ENCODE assay signal across 7 cellular contexts in the genomic region with DNA sequence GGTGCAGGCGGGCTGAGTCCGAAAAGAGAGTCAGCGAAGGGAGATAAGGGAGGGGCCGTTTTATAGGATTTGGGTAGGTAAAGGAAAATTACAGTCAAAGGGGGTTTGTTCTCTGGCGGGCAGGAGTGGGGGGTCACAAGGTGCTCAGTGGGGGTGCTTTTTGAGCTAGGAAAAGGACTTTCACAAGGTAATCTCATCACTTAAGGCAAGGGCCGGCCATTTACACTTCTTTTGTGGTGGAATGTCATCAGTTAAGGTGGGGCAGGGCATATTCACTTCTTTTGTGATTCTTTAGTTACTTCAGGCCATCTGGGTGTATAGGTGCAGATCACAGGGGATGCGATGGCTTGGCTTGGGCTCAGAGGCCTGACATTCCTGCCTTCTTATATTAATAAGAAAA.
DNase-seq lines count a peak whose midpoint lies in the region; ATAC-seq and TF ChIP-seq lines count a peak whose summit lies in the region.
"Not testable (repeated sequence)": the region's sequence is repeated elsewhere in the genome, so short reads cannot be mapped to it uniquely, and the experiment has no call there.

No MANE protein-coding gene starts in this region.

- intact Hi-C loops in CD14-positive monocyte (cut with micrococcal nuclease): not testable (repeated sequence)

- H3K27me3 Mint-ChIP-seq in CD14-positive monocyte (ENCODE audit: low read depth in 3 of 3); WTC11 (ENCODE audit: low read depth); activated T-cell treated with anti-CD3 and anti-CD28 coated beads, Interleukin-2, amount 50 U/mL, for 24 hours; activated naive CD8-positive, alpha-beta T cell treated with anti-CD3 and anti-CD28 coated beads, Interleukin-2, amount 50 U/mL, for 24 hours: not testable (repeated sequence)

- H3K27ac ChIP-seq in HUES48 (ENCODE audit: low read depth, low read length) (peak overlapping the region; percentile 89), iPS-18a (ENCODE audit: low read length) (peak overlapping the region; percentile 77)

- peaks cover 26% of the 10 kb centered on the region for H3K4me1 ChIP-seq in HUES48 (ENCODE audit: control insufficient read depth, insufficient read depth, low read length)
- peaks cover 17% of the 10 kb centered on the region for H3K4me1 ChIP-seq in iPS-18a (ENCODE audit: control insufficient read depth, low read depth, low read length)

- H3K9me3 Mint-ChIP-seq in CD14-positive monocyte; WTC11; activated T-cell treated with anti-CD3 and anti-CD28 coated beads, Interleukin-2, amount 50 U/mL, for 24 hours; activated naive CD8-positive, alpha-beta T cell treated with anti-CD3 and anti-CD28 coated beads, Interleukin-2, amount 50 U/mL, for 24 hours; stimulated activated effector memory CD8-positive, alpha-beta T cell treated with anti-CD3 and anti-CD28 coated beads, Interleukin-12 subunit alpha, Interleukin-12 subunit beta, amount 100 ng/mL, for 72 hours: not testable (repeated sequence)

- TF ChIP-seq CTCF in CD14-positive monocyte (IDR thresholded peaks at IDR 0.05); WTC11 (IDR thresholded peaks at IDR 0.05): not testable (repeated sequence)

- not testable (repeated sequence) for H3K27me3 ChIP-seq in HUES48 (ENCODE audit: control insufficient read depth, insufficient read depth, low read length); iPS-18a (ENCODE audit: control insufficient read depth, insufficient read depth, low read length)

- H3K9ac ChIP-seq in HUES48 (ENCODE audit: low read depth, low read length) (peak overlapping the region; percentile 55; the same call in 1 of the 2 replicates), iPS-18a (ENCODE audit: low read length) (peak overlapping the region; percentile 27)

- not testable (repeated sequence) for H3K4me1 Mint-ChIP-seq in CD14-positive monocyte; activated T-cell treated with anti-CD3 and anti-CD28 coated beads, Interleukin-2, amount 50 U/mL, for 24 hours (ENCODE audit: low read depth); activated naive CD8-positive, alpha-beta T cell treated with anti-CD3 and anti-CD28 coated beads, Interleukin-2, amount 50 U/mL, for 24 hours; stimulated activated effector memory CD8-positive, alpha-beta T cell treated with anti-CD3 and anti-CD28 coated beads, Interleukin-12 subunit alpha, Interleukin-12 subunit beta, amount 100 ng/mL, for 72 hours
- peaks cover 69% of the 10 kb centered on the region for H3K4me1 Mint-ChIP-seq in WTC11

- H3K36me3 Mint-ChIP-seq in CD14-positive monocyte (peaks cover 51 to 62% of the 10 kb centered on the region in 2 donors), WTC11 (peaks cover 67% of the 10 kb centered on the region)
- peaks cover 58% of the 10 kb centered on the region for H3K36me3 Mint-ChIP-seq in activated T-cell treated with anti-CD3 and anti-CD28 coated beads, Interleukin-2, amount 50 U/mL, for 24 hours (ENCODE audit: low read depth)
- H3K36me3 Mint-ChIP-seq in activated naive CD8-positive, alpha-beta T cell treated with anti-CD3 and anti-CD28 coated beads, Interleukin-2, amount 50 U/mL, for 24 hours (ENCODE audit: low read depth): peaks cover 33% of the 10 kb centered on the region
- peaks cover 62% of the 10 kb centered on the region for H3K36me3 Mint-ChIP-seq in stimulated activated effector memory CD8-positive, alpha-beta T cell treated with anti-CD3 and anti-CD28 coated beads, Interleukin-12 subunit alpha, Interleukin-12 subunit beta, amount 100 ng/mL, for 72 hours

- peak; percentile 61 for ATAC-seq in WTC11
- not testable (repeated sequence) for ATAC-seq in activated naive CD8-positive, alpha-beta T cell treated with anti-CD3 and anti-CD28 coated beads, Interleukin-2, amount 50 U/mL, for 24 hours; stimulated activated effector memory CD8-positive, alpha-beta T cell treated with anti-CD3 and anti-CD28 coated beads, Interleukin-12 subunit alpha, Interleukin-12 subunit beta, amount 100 ng/mL, for 72 hours

- 0 out of 2 replicates have a peak overlapping the region, but pooled peaks have one; percentile 24 for H3K4me3 ChIP-seq in HUES48 (ENCODE audit: low read depth, low read length)
- peak overlapping the region; percentile 5 for H3K4me3 ChIP-seq in iPS-18a (ENCODE audit: low read length)

- not testable (repeated sequence) for DNase-seq in CD14-positive monocyte (ENCODE audit: low spot score); activated T-cell treated with anti-CD3 and anti-CD28 coated beads, Interleukin-2, amount 50 U/mL, for 24 hours; activated naive CD8-positive, alpha-beta T cell treated with anti-CD3 and anti-CD28 coated beads, Interleukin-2, amount 50 U/mL, for 24 hours; stimulated activated effector memory CD8-positive, alpha-beta T cell treated with anti-CD3 and anti-CD28 coated beads, Interleukin-12 subunit alpha, Interleukin-12 subunit beta, amount 100 ng/mL, for 72 hours (ENCODE audit: low spot score in 2 of 2)
- peak; percentile 43 for DNase-seq in WTC11 (ENCODE audit: low spot score)

- H3K27ac Mint-ChIP-seq in CD14-positive monocyte (peak overlapping the region; percentile 3 to 73 (median 46)), WTC11 (peak overlapping the region; percentile 99)
- H3K27ac Mint-ChIP-seq in activated T-cell treated with anti-CD3 and anti-CD28 coated beads, Interleukin-2, amount 50 U/mL, for 24 hours: peak overlapping the region; percentile 39
- H3K27ac Mint-ChIP-seq in activated naive CD8-positive, alpha-beta T cell treated with anti-CD3 and anti-CD28 coated beads, Interleukin-2, amount 50 U/mL, for 24 hours: peak overlapping the region; percentile 42
- peak overlapping the region; percentile 29 for H3K27ac Mint-ChIP-seq in stimulated activated effector memory CD8-positive, alpha-beta T cell treated with anti-CD3 and anti-CD28 coated beads, Interleukin-12 subunit alpha, Interleukin-12 subunit beta, amount 100 ng/mL, for 72 hours

- H3K36me3 ChIP-seq in HUES48 (ENCODE audit: control insufficient read depth, insufficient read depth, low read length) (peaks cover 49% of the 10 kb centered on the region), iPS-18a (ENCODE audit: control insufficient read depth, low read depth, low read length) (peaks cover 24% of the 10 kb centered on the region)

- POLR2A ChIA-PET in WTC11 (lab: Charles Lee): interaction anchor here (1.0 kb wide), 1 partner anchor 61 kb away, joined by 5 read pairs; no protein-coding TSS in a partner anchor

- not testable (repeated sequence) for H3K4me3 Mint-ChIP-seq in CD14-positive monocyte; activated T-cell treated with anti-CD3 and anti-CD28 coated beads, Interleukin-2, amount 50 U/mL, for 24 hours; activated naive CD8-positive, alpha-beta T cell treated with anti-CD3 and anti-CD28 coated beads, Interleukin-2, amount 50 U/mL, for 24 hours; stimulated activated effector memory CD8-positive, alpha-beta T cell treated with anti-CD3 and anti-CD28 coated beads, Interleukin-12 subunit alpha, Interleukin-12 subunit beta, amount 100 ng/mL, for 72 hours
- H3K4me3 Mint-ChIP-seq in WTC11: peak overlapping the region; percentile 95

- H3K9me3 ChIP-seq in HUES48 (ENCODE audit: control insufficient read depth, insufficient read depth, low read length); iPS-18a (ENCODE audit: control insufficient read depth, low read depth, low read length): not testable (repeated sequence)

- CTCF ChIA-PET in WTC11 (lab: Charles Lee): not testable (repeated sequence)

TF ChIP-seq in WTC11, 78 proteins besides CTCF, POLR2A, EP300 and RAD21:
- 0 out of 2 replicates have a peak, but pooled peaks have one; percentile 53 for TF ChIP-seq ZMAT4 (CRISPR knock-in tag; IDR thresholded peaks at IDR 0.05)
- TF ChIP-seq TEAD1 (CRISPR knock-in tag; IDR thresholded peaks at IDR 0.05): peak; percentile 94

Comparison
In these comparisons a context has a peak if more than half of its experiments do, and no peak if none do; other contexts are left out.
1. H3K27ac Mint-ChIP-seq: peak in every context shown above with its lines; median percentile 99 in WTC11; 46 in CD14-positive monocyte; 42 in activated naive CD8-positive, alpha-beta T cell treated with anti-CD3 and anti-CD28 coated beads, Interleukin-2, amount 50 U/mL, for 24 hours; 39 in activated T-cell treated with anti-CD3 and anti-CD28 coated beads, Interleukin-2, amount 50 U/mL, for 24 hours; 29 in stimulated activated effector memory CD8-positive, alpha-beta T cell treated with anti-CD3 and anti-CD28 coated beads, Interleukin-12 subunit alpha, Interleukin-12 subunit beta, amount 100 ng/mL, for 72 hours.